In the genomic region with DNA sequence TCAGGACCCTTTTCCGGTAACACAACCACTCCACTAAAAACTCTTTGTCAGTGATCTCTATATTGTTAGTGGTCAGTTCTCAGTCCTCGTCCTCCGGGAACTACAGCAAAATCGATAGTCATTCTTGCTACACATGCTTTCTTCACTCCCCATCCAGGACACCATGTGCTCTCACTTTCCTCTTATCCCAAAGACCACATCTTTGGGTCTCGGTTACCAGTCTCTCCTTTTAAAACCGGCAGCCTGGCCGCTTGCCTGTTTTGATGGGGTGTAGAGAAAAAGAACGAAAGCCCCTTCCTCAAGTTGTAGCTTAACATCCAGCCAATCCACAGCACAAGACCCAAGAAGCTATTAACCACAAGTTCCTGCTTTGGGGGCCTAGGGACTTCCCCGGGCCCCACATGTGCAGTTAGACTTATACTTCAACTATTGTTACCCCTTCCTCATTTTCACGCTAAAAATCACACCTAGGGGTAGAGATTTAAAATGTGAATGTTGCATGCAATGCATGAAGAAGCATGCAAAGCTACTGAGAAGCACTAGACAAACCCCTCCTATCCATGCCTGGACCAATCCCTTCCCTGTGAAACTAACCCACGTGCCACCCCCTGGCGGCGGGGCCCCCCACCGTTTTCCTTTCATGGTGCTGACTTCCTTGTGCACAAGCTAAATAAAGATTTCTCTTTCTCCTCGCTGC, we compare ENCODE assay signal across 7 cellular contexts.
DNase-seq lines count a peak whose midpoint lies in the region; ATAC-seq lines count a peak whose summit lies in the region.

No MANE protein-coding gene starts in this region.

- no peaks in the 10 kb centered on the region for H3K27me3 ChIP-seq in stomach smooth muscle (ENCODE audit: control insufficient read depth in 1 of 2, insufficient read depth in 2 of 2, low read length in 2 of 2)

- peak overlapping the region; percentile 88 for H3K27ac ChIP-seq in stomach smooth muscle (ENCODE audit: low read length)

- H3K9ac ChIP-seq in stomach smooth muscle (ENCODE audit: low read length in 2 of 2) = peak overlapping the region in 1 of 2 donors; percentile 89

- H3K36me3 ChIP-seq in stomach smooth muscle (ENCODE audit: control insufficient read depth in 2 of 2, insufficient read depth in 2 of 2, low read length in 2 of 2) = no peaks in the 10 kb centered on the region

- H3K4me3 ChIP-seq in stomach smooth muscle (ENCODE audit: low read length in 2 of 2) = peak overlapping the region; percentile 83 to 92

- no peak for ATAC-seq in GM21528 (IDR thresholded peaks at IDR 0.05; ENCODE audit: low FRiP score, unreplicated experiment)

- peak; percentile 96 to 98 for DNase-seq in Kasumi-1 (lab: John Stamatoyannopoulos, UW)
- peak; percentile 84 for DNase-seq in activated CD8-positive, alpha-beta memory T cell treated with anti-CD3 and anti-CD28 coated beads for 24 hours
- peak; percentile 7 for DNase-seq in islet precursor cell
- DNase-seq in GM19240 (ENCODE audit: insufficient read length, low spot score) = no peak
- DNase-seq in RPMI8226 = no peak

- H3K9me3 ChIP-seq in stomach smooth muscle (ENCODE audit: control insufficient read depth in 2 of 2, low read length in 2 of 2) = peaks cover 0 to 4% of the 10 kb centered on the region in 2 donors

- peaks cover 44% of the 10 kb centered on the region for H3K4me1 ChIP-seq in stomach smooth muscle (ENCODE audit: control insufficient read depth, insufficient read depth, low read length)

Comparison
In these comparisons a context has a peak if more than half of its experiments do, and no peak if none do; other contexts are left out.
1. DNase-seq: peak in Kasumi-1 (2 of 2), activated CD8-positive, alpha-beta memory T cell treated with anti-CD3 and anti-CD28 coated beads for 24 hours (single experiment) and islet precursor cell (single experiment); none in GM19240 (single experiment) and RPMI8226 (single experiment).